Comparison of ENCODE assay signal across 8 cellular contexts in the genomic region with DNA sequence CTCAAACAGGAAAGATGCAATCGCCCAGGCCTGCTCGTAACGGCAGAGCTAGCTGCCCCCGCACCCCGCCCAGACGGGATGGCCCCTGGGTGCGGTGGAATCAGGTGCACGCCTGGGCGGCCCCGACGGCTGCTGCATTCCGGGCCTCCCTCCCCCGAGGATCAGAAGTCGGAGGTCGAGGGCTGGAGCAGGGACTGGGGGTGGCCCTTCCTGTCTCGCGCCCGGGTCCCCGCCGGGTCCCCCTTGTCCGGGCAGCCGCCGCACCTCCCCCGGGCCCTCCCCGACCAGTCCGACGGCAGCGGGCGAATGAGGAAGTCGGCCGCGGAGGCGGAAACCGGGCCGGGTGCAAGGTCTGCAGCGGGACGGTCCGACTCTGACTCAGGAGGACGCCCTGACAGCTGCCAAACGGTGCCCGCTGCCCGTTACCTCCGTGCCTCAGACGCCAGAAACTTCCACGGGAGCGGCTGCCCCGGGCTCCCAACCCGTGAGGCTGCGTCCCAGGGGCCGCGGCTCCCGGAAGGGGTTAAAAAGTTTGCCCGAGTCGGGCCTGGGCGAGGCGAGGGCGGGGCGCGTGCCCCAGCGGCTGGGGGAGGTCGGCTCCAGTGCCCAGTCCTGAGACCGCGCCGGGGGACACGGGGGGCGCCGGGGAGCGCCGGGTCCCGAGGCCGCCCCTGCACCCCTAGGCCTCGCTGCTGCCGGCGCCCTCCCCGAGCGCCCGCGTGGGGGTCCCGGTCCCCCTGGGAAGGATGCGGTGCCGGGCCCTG. TPM values are rescaled to one million over a fixed set of nuclear protein-coding genes. Genes with fewer than 3 reads are reported as not detected.
A peak's percentile ranks its signal among the peaks of the same experiment; 100 is the strongest.
DNase-seq lines count a peak whose midpoint lies in the region; ATAC-seq and TF ChIP-seq lines count a peak whose summit lies in the region.

No MANE protein-coding gene starts in this region.

- peaks cover 11% of the 10 kb centered on the region for H3K4me1 ChIP-seq in parathyroid adenoma

- H3K4me3 Mint-ChIP-seq in activated T-helper 1 cell treated with anti-CD3 and anti-CD28 coated beads, Interleukin-12 subunit alpha, Interleukin-12 subunit beta, Interleukin-2, Interleukin-4 antibody, amounts not matched to agents 30 ng/mL and 10 ng/mL and 1 ng/mL, durations not matched to agents 14 hours and 24 hours and 36 hours: peak overlapping the region; percentile 100

- DNase-seq in COLO668 (lab: John Stamatoyannopoulos, UW; ENCODE audit: unreplicated experiment): peak; percentile 65
- DNase-seq in Kasumi-1 (lab: John Stamatoyannopoulos, UW): peak; percentile 54 to 59
- peak; percentile 58 for DNase-seq in activated T-helper 1 cell treated with anti-CD3 and anti-CD28 coated beads, Interleukin-12 subunit alpha, Interleukin-12 subunit beta, Interleukin-2, Interleukin-4 antibody, amounts not matched to agents 30 ng/mL and 10 ng/mL and 1 ng/mL, durations not matched to agents 14 hours and 24 hours and 36 hours (ENCODE audit: low spot score)
- DNase-seq in Right ventricle myocardium inferior (ENCODE audit: missing footprints): peak; percentile 94
- DNase-seq in T1000 (lab: John Stamatoyannopoulos, UW): no peak
- DNase-seq in NCI-H128 (lab: John Stamatoyannopoulos, UW; ENCODE audit: unreplicated experiment): no peak

- peak overlapping the region; percentile 71 for H3K4me3 ChIP-seq in parathyroid adenoma (ENCODE audit: low read depth, low read length)

- H3K36me3 ChIP-seq in parathyroid adenoma (ENCODE audit: control insufficient read depth, insufficient read depth, low read length): no peaks in the 10 kb centered on the region

- H3K9me3 ChIP-seq in parathyroid adenoma (ENCODE audit: control insufficient read depth, low read length): no peaks in the 10 kb centered on the region

- intact Hi-C loops in activated T-helper 1 cell treated with anti-CD3 and anti-CD28 coated beads, Interleukin-12 subunit alpha, Interleukin-12 subunit beta, Interleukin-2, Interleukin-4 antibody, amounts not matched to agents 30 ng/mL and 10 ng/mL and 1 ng/mL, durations not matched to agents 14 hours and 24 hours and 36 hours (cut with micrococcal nuclease): loop anchor here (1.0 to 5.0 kb wide), 6 partner anchors 10 to 150 kb away; a partner anchor contains a TSS
- intact Hi-C loops in Right ventricle myocardium inferior (cut with DNase I): loop anchor here (2.0 kb wide), 3 partner anchors 16 to 80 kb away; no protein-coding TSS in a partner anchor

- H3K27ac Mint-ChIP-seq in activated T-helper 1 cell treated with anti-CD3 and anti-CD28 coated beads, Interleukin-12 subunit alpha, Interleukin-12 subunit beta, Interleukin-2, Interleukin-4 antibody, amounts not matched to agents 30 ng/mL and 10 ng/mL and 1 ng/mL, durations not matched to agents 14 hours and 24 hours and 36 hours: peak overlapping the region; percentile 99

- no peak for TF ChIP-seq CTCF in parathyroid adenoma (IDR thresholded peaks at IDR 0.05)

- H3K4me1 Mint-ChIP-seq in activated T-helper 1 cell treated with anti-CD3 and anti-CD28 coated beads, Interleukin-12 subunit alpha, Interleukin-12 subunit beta, Interleukin-2, Interleukin-4 antibody, amounts not matched to agents 30 ng/mL and 10 ng/mL and 1 ng/mL, durations not matched to agents 14 hours and 24 hours and 36 hours (ENCODE audit: low read depth): peaks cover 47% of the 10 kb centered on the region

- peak overlapping the region; percentile 13 for H3K9ac ChIP-seq in parathyroid adenoma

- H3K36me3 Mint-ChIP-seq in activated T-helper 1 cell treated with anti-CD3 and anti-CD28 coated beads, Interleukin-12 subunit alpha, Interleukin-12 subunit beta, Interleukin-2, Interleukin-4 antibody, amounts not matched to agents 30 ng/mL and 10 ng/mL and 1 ng/mL, durations not matched to agents 14 hours and 24 hours and 36 hours (ENCODE audit: low read depth): peaks cover 27% of the 10 kb centered on the region

- no peaks in the 10 kb centered on the region for H3K9me3 Mint-ChIP-seq in activated T-helper 1 cell treated with anti-CD3 and anti-CD28 coated beads, Interleukin-12 subunit alpha, Interleukin-12 subunit beta, Interleukin-2, Interleukin-4 antibody, amounts not matched to agents 30 ng/mL and 10 ng/mL and 1 ng/mL, durations not matched to agents 14 hours and 24 hours and 36 hours

- H3K4me2 ChIP-seq in parathyroid adenoma (ENCODE audit: low read length): peak overlapping the region; percentile 91

- H3K79me2 ChIP-seq in parathyroid adenoma: peaks cover 20% of the 10 kb centered on the region

- no peaks in the 10 kb centered on the region for H3K27me3 ChIP-seq in parathyroid adenoma (ENCODE audit: control insufficient read depth, insufficient read depth, low read length)

- H2AFZ ChIP-seq in parathyroid adenoma: peak overlapping the region; percentile 60

- ATAC-seq in GM21381 (IDR thresholded peaks at IDR 0.05; ENCODE audit: unreplicated experiment) (peak; percentile 12), Right ventricle myocardium inferior (peak; percentile 8)

- H3K27ac ChIP-seq in parathyroid adenoma: peak overlapping the region; percentile 79

- H3K27me3 Mint-ChIP-seq in activated T-helper 1 cell treated with anti-CD3 and anti-CD28 coated beads, Interleukin-12 subunit alpha, Interleukin-12 subunit beta, Interleukin-2, Interleukin-4 antibody, amounts not matched to agents 30 ng/mL and 10 ng/mL and 1 ng/mL, durations not matched to agents 14 hours and 24 hours and 36 hours (ENCODE audit: insufficient read depth): no peaks in the 10 kb centered on the region

RNA-seq across cellular contexts. Expression of a gene that starts 0.7 kb away (rescaled TPM):
- 618 and 639 TPM in 2 replicates for total RNA-seq in activated T-helper 1 cell treated with anti-CD3 and anti-CD28 coated beads, Interleukin-12 subunit alpha, Interleukin-12 subunit beta, Interleukin-2, Interleukin-4 antibody, amounts not matched to agents 30 ng/mL and 10 ng/mL and 1 ng/mL, durations not matched to agents 14 hours and 24 hours and 36 hours
- 180 TPM for total RNA-seq in Right ventricle myocardium inferior

Comparison
In these comparisons a context has a peak if more than half of its experiments do, and no peak if none do; other contexts are left out.
1. DNase-seq: peak in COLO668 (single experiment), Kasumi-1 (2 of 2), activated T-helper 1 cell treated with anti-CD3 and anti-CD28 coated beads, Interleukin-12 subunit alpha, Interleukin-12 subunit beta, Interleukin-2, Interleukin-4 antibody, amounts not matched to agents 30 ng/mL and 10 ng/mL and 1 ng/mL, durations not matched to agents 14 hours and 24 hours and 36 hours (single experiment) and Right ventricle myocardium inferior (single experiment); none in T1000 (single experiment) and NCI-H128 (single experiment).